ENCODE assay signal across 1 cellular context in the genomic region with DNA sequence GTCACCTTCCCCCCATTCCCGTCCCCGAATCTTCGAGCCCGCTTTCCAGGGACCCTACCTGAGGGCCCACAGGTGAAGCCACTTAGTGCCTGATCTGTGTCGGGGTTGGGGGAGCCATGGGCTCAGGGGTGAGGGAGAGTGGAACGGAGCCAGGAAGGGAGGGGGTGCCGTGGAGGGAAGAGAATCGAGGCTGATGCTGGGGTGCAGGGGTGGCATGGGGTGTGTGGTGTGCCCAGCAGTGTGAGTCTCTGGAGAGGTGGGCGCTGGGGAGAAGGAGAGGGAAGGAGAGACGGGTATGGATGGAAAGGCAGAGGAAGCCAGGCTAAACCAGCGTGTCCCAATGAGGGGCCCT.
TF ChIP-seq lines count a peak whose summit lies in the region.

No MANE protein-coding gene starts in this region.

TF ChIP-seq in H1, 55 proteins besides CTCF, POLR2A, EP300 and RAD21:
- TF ChIP-seq, protein P1, sequence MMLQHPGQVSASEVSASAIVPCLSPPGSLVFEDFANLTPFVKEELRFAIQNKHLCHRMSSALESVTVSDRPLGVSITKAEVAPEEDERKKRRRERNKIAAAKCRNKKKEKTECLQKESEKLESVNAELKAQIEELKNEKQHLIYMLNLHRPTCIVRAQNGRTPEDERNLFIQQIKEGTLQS (IDR thresholded peaks at IDR 0.05; ENCODE audit: insufficient read depth, low read depth, low read length): no peak
- no peak for TF ChIP-seq SIN3A (conservative IDR thresholded peaks at IDR 0.05 in 1 of 2, IDR thresholded peaks at IDR 0.05 in 1 of 2; ENCODE audit: low read depth in 1 of 2, low read length in 2 of 2)
- TF ChIP-seq HDAC6 (IDR thresholded peaks at IDR 0.05; ENCODE audit: low read depth, low read length): no peak
- no peak for TF ChIP-seq TBP (IDR thresholded peaks at IDR 0.05; ENCODE audit: low read depth, low read length)
- no peak for TF ChIP-seq YY1 (IDR thresholded peaks at IDR 0.05; ENCODE audit: low read depth, low read length)
- TF ChIP-seq RXRA (IDR thresholded peaks at IDR 0.05; ENCODE audit: insufficient read depth, low read depth, low read length): no peak
- no peak for TF ChIP-seq SRF (IDR thresholded peaks at IDR 0.05; ENCODE audit: low read depth, low read length)
- no peak for TF ChIP-seq SUZ12 (IDR thresholded peaks at IDR 0.05; ENCODE audit: low read length)
